ENCODE assay signal across 20 cellular contexts in the genomic region with DNA sequence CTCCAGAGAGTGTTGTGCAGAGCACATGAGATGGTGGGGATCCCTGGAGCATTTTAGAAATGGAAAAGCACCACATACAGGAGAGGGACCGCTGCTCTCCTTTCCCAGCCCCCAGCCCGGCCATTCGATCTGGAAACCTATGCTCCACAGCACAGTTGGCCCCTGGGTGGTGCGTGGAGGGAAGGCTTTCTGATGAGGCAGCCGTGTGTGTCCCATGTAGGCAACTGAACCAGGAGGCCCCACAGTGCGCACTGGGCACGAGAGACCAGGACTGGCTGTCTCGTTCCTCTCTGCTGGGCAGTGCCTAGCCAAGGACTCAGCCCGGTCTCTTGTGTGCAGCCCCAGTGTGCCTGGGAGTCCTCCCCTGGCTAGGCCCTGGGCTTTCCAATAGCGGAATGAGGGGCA. TPM values are rescaled to one million over a fixed set of nuclear protein-coding genes. Genes with fewer than 3 reads are reported as not detected.
A peak's percentile ranks its signal among the peaks of the same experiment; 100 is the strongest.
DNase-seq lines count a peak whose midpoint lies in the region; ATAC-seq and TF ChIP-seq lines count a peak whose summit lies in the region.
"Had no signal": no experiment of that assay in that cellular context is flagged by ENCODE, and none has a peak within 500 bp of the region (broad histone marks: within the 10 kb centered on the region; RNA-seq: fewer than 3 reads in every experiment).

No MANE protein-coding gene starts in this region.

- no peaks in the 10 kb centered on the region for H3K79me2 ChIP-seq in DOHH2 (ENCODE audit: control insufficient read depth, low read length)
- H3K79me2 ChIP-seq: parathyroid adenoma had no signal

- peaks cover 20% of the 10 kb centered on the region for H3K9me1 ChIP-seq in IMR-90 (ENCODE audit: insufficient read depth, low read length)

- H2BK5ac ChIP-seq in IMR-90 (ENCODE audit: low read depth, low read length, poor library complexity, severe bottlenecking) (no peak overlapping the region), neuronal stem cell (ENCODE audit: low read length) (peak overlapping the region; percentile 56)

- H3K9me3 Mint-ChIP-seq in activated naive CD8-positive, alpha-beta T cell treated with anti-CD3 and anti-CD28 coated beads, Interleukin-2, amount 50 U/mL, for 24 hours: no peaks in the 10 kb centered on the region
- H3K9me3 Mint-ChIP-seq in activated CD4-positive, alpha-beta memory T cell treated with anti-CD3 and anti-CD28 coated beads for 36 hours: no peaks in the 10 kb centered on the region
- H3K9me3 Mint-ChIP-seq: activated B cell treated with CpG ODN at 0.5 μM for 24 hours; CD4-positive, CD25-positive, alpha-beta regulatory T cell; T-cell had no signal

- H3F3A ChIP-seq in DOHH2 (ENCODE audit: control insufficient read depth, insufficient read depth): no peaks in the 10 kb centered on the region

- POLR2A ChIA-PET in IMR-90 (lab: Charles Lee; ENCODE audit: unreplicated experiment): no interaction called here
- POLR2A ChIA-PET in activated CD4-positive, alpha-beta memory T cell treated with anti-CD3 and anti-CD28 coated beads for 36 hours (lab: Charles Lee): no interaction called here

- no peaks in the 10 kb centered on the region for H3K79me1 ChIP-seq in IMR-90 (ENCODE audit: low read depth in 1 of 2, low read length in 2 of 2)
- no peaks in the 10 kb centered on the region for H3K79me1 ChIP-seq in neuronal stem cell (ENCODE audit: low read depth, low read length)

- 84% methylated on average over 5 of the region's 10 CpGs; no CpG with 5 or more reads in 1 of the 2 experiments for WGBS in IMR-90 (ENCODE audit: extremely low coverage in 2 of 2, insufficient read length in 1 of 2), 2 experiments
- 67 to 79% methylated on average over 10 of the region's 10 CpGs for WGBS in heart right ventricle, 2 donors
- no CpG with 5 or more reads among the region's 10 CpGs for WGBS in neuronal stem cell (ENCODE audit: extremely low coverage in 2 of 2, insufficient read length in 2 of 2, insufficient replicate concordance in 1 of 2), 2 donors

- H4K91ac ChIP-seq in IMR-90 (ENCODE audit: insufficient read depth, low read depth, low read length) (peak overlapping the region; percentile 68), neuronal stem cell (ENCODE audit: low read depth, low read length, poor library complexity) (no peak overlapping the region)

- H3K23ac ChIP-seq in IMR-90 (ENCODE audit: low read depth, low read length) (no peak overlapping the region), neuronal stem cell (ENCODE audit: low read depth, low read length, poor library complexity) (peak overlapping the region; percentile 86)

- in situ Hi-C loops in IMR-90 (cut with MboI; ENCODE audit: low sequenced_read_pairs): no loop called here

- H4K8ac ChIP-seq in IMR-90 (ENCODE audit: low read depth in 2 of 2, low read length in 2 of 2) (peak overlapping the region in 1 of 2 experiments; percentile 32; a peak in 2 of 4 replicates), neuronal stem cell (ENCODE audit: low read depth, low read length) (peak overlapping the region; percentile 73)

- H3K9me3 ChIP-seq in DOHH2 (ENCODE audit: control insufficient read depth, insufficient read depth, low read length) (no peaks in the 10 kb centered on the region), IMR-90 (ENCODE audit: control insufficient read depth, insufficient read depth, low read length) (no peaks in the 10 kb centered on the region), heart right ventricle (no peaks in the 10 kb centered on the region), neuronal stem cell (replicated peaks in 1 of 2; ENCODE audit: control insufficient read depth in 2 of 2, insufficient read depth in 1 of 2, low read depth in 1 of 2, low read length in 2 of 2) (peaks cover 0 to 1% of the 10 kb centered on the region in 2 donors)
- H3K9me3 ChIP-seq: A549 had no signal

- intact Hi-C loops in IMR-90 (cut with micrococcal nuclease) (no loop called here), heart right ventricle (cut with DNase I) (no loop called here)
- intact Hi-C loops in activated CD4-positive, alpha-beta memory T cell treated with anti-CD3 and anti-CD28 coated beads for 36 hours (cut with micrococcal nuclease): no loop called here

- H4K5ac ChIP-seq in IMR-90 (ENCODE audit: low read depth, low read length): no peak overlapping the region

- H3K27ac Mint-ChIP-seq in activated naive CD8-positive, alpha-beta T cell treated with anti-CD3 and anti-CD28 coated beads, Interleukin-2, amount 50 U/mL, for 24 hours: no peak overlapping the region
- no peak overlapping the region for H3K27ac Mint-ChIP-seq in activated CD4-positive, alpha-beta memory T cell treated with anti-CD3 and anti-CD28 coated beads for 36 hours
- H3K27ac Mint-ChIP-seq: activated B cell treated with CpG ODN at 0.5 μM for 24 hours; activated CD8-positive, alpha-beta memory T cell treated with anti-CD3 and anti-CD28 coated beads, Interleukin-2, amount 10 ng/mL, durations not matched to agents 7 days and 5 days; CD4-positive, CD25-positive, alpha-beta regulatory T cell; T-cell had no signal

- H3K9ac ChIP-seq in IMR-90 (ENCODE audit: low read depth, low read length) (no peak overlapping the region), neuronal stem cell (ENCODE audit: low read depth, low read length, poor library complexity) (no peak overlapping the region)
- H3K9ac ChIP-seq: parathyroid adenoma had no signal

- no peak for TF ChIP-seq POLR2A in IMR-90 (IDR thresholded peaks at IDR 0.05; ENCODE audit: low read depth, low read length)

- H2AFZ ChIP-seq in IMR-90 (replicated peaks; ENCODE audit: low read length, poor library complexity) (peak overlapping the region; percentile 72), neuronal stem cell (ENCODE audit: low read length) (no peak overlapping the region)
- H2AFZ ChIP-seq: parathyroid adenoma had no signal

- peak overlapping the region; percentile 83 for H2AK9ac ChIP-seq in IMR-90 (replicated peaks; ENCODE audit: low read depth, low read length, poor library complexity)

- ATAC-seq in IMR-90 (ENCODE audit: low read depth): no peak
- peak in 6 of 8 donors; percentile 5 to 63 (median 56) for ATAC-seq in heart right ventricle
- ATAC-seq in GM18867 (IDR thresholded peaks at IDR 0.05; ENCODE audit: unreplicated experiment): no peak
- ATAC-seq in activated naive CD8-positive, alpha-beta T cell treated with anti-CD3 and anti-CD28 coated beads, Interleukin-2, amount 50 U/mL, for 24 hours: no peak
- ATAC-seq: activated CD8-positive, alpha-beta memory T cell treated with anti-CD3 and anti-CD28 coated beads, Interleukin-2, amount 10 ng/mL, durations not matched to agents 7 days and 5 days; Panc1; T-cell had no signal

- H3K4ac ChIP-seq in IMR-90 (ENCODE audit: low read depth, low read length) (peak overlapping the region; percentile 84), neuronal stem cell (ENCODE audit: low read length) (no peak overlapping the region)

- no peak overlapping the region for H3K56ac ChIP-seq in IMR-90 (ENCODE audit: extremely low read depth, insufficient read depth, low read length)

- H3K18ac ChIP-seq in IMR-90 (ENCODE audit: low read depth, low read length) (no peak overlapping the region), neuronal stem cell (ENCODE audit: low read length) (peak overlapping the region; percentile 95)

- peak overlapping the region; percentile 90; the same call in 1 of the 2 replicates for H2BK20ac ChIP-seq in IMR-90 (ENCODE audit: low read depth, low read length)

- no peaks in the 10 kb centered on the region for H3K9me2 ChIP-seq in DOHH2 (replicated peaks; ENCODE audit: control insufficient read depth, low read length)

- peaks cover 28% of the 10 kb centered on the region for H3K4me1 ChIP-seq in DOHH2 (ENCODE audit: control insufficient read depth, low read length)
- peaks cover 14% of the 10 kb centered on the region for H3K4me1 ChIP-seq in IMR-90 (ENCODE audit: control insufficient read depth, insufficient read depth, low read length)
- H3K4me1 ChIP-seq in heart right ventricle: peaks cover 0 to 24% (median 9%) of the 10 kb centered on the region in 9 donors
- H3K4me1 ChIP-seq in neuronal stem cell (ENCODE audit: control insufficient read depth in 2 of 2, insufficient read depth in 1 of 2, low read depth in 1 of 2, low read length in 2 of 2): peaks cover 16 to 18% of the 10 kb centered on the region in 2 donors
- H3K4me1 ChIP-seq: parathyroid adenoma had no signal

- no peak for TF ChIP-seq CTCF in DOHH2 (IDR thresholded peaks at IDR 0.05; ENCODE audit: low read depth, low read length, poor library complexity, severe bottlenecking)
- TF ChIP-seq CTCF in IMR-90 (conservative IDR thresholded peaks at IDR 0.05; ENCODE audit: low read depth, low read length): no peak
- no peak for TF ChIP-seq CTCF in heart right ventricle (IDR thresholded peaks at IDR 0.05)

- no peak overlapping the region for H3K4me3 Mint-ChIP-seq in activated naive CD8-positive, alpha-beta T cell treated with anti-CD3 and anti-CD28 coated beads, Interleukin-2, amount 50 U/mL, for 24 hours
- no peak overlapping the region for H3K4me3 Mint-ChIP-seq in activated CD4-positive, alpha-beta memory T cell treated with anti-CD3 and anti-CD28 coated beads for 36 hours
- H3K4me3 Mint-ChIP-seq: activated B cell treated with CpG ODN at 0.5 μM for 24 hours; activated CD8-positive, alpha-beta memory T cell treated with anti-CD3 and anti-CD28 coated beads, Interleukin-2, amount 10 ng/mL, durations not matched to agents 7 days and 5 days; CD4-positive, CD25-positive, alpha-beta regulatory T cell; T-cell had no signal

- H2BK12ac ChIP-seq in neuronal stem cell (ENCODE audit: low read length): no peak overlapping the region

- H3K27ac ChIP-seq in DOHH2 (ENCODE audit: low read depth, low read length) (no peak overlapping the region), IMR-90 (ENCODE audit: insufficient read depth, low read length) (no peak overlapping the region), heart right ventricle (peak overlapping the region in 4 of 10 donors; percentile 34 to 52 (median 40)), neuronal stem cell (replicated peaks; ENCODE audit: low read length) (no peak overlapping the region)
- H3K27ac ChIP-seq: parathyroid adenoma had no signal

- DNase-seq in IMR-90: no peak
- no peak for DNase-seq in heart right ventricle
- DNase-seq in neuronal stem cell (ENCODE audit: low spot score): no peak
- no peak for DNase-seq in activated naive CD8-positive, alpha-beta T cell treated with anti-CD3 and anti-CD28 coated beads, Interleukin-2, amount 50 U/mL, for 24 hours
- no peak for DNase-seq in activated CD4-positive, alpha-beta memory T cell treated with anti-CD3 and anti-CD28 coated beads for 36 hours
- no peak for DNase-seq in NOMO-1 treated with DMSO at 0.1 percent for 48 hours (lab: John Stamatoyannopoulos, UW; ENCODE audit: unreplicated experiment)
- DNase-seq: activated B cell treated with CpG ODN at 0.5 μM for 24 hours; activated CD8-positive, alpha-beta memory T cell treated with anti-CD3 and anti-CD28 coated beads, Interleukin-2, amount 10 ng/mL, durations not matched to agents 7 days and 5 days; activated naive CD4-positive, alpha-beta T cell treated with Interleukin-2 at 50 U/mL for 16 hours; CD4-positive, CD25-positive, alpha-beta regulatory T cell; midbrain; NCI-H2029; NCI-H526 treated with DMSO at 0.1 percent for 48 hours; substantia nigra had no signal

- H3K14ac ChIP-seq in IMR-90 (replicated peaks; ENCODE audit: low read depth, low read length) (peak overlapping the region; percentile 52; the same call in 1 of the 2 replicates), neuronal stem cell (ENCODE audit: low read length) (peak overlapping the region; percentile 78)

- H2AK5ac ChIP-seq in IMR-90 (ENCODE audit: low read depth, low read length) (peak overlapping the region; percentile 83; the same call in 1 of the 2 replicates), neuronal stem cell (ENCODE audit: low read depth, low read length) (peak overlapping the region; percentile 76)

- no peaks in the 10 kb centered on the region for H4K20me1 ChIP-seq in DOHH2 (ENCODE audit: control insufficient read depth, insufficient read depth, low read depth, low read length)
- no peaks in the 10 kb centered on the region for H4K20me1 ChIP-seq in IMR-90 (ENCODE audit: insufficient read depth, low read length)

- H3K27me3 Mint-ChIP-seq in activated naive CD8-positive, alpha-beta T cell treated with anti-CD3 and anti-CD28 coated beads, Interleukin-2, amount 50 U/mL, for 24 hours: peaks cover 5% of the 10 kb centered on the region
- peaks cover 11% of the 10 kb centered on the region for H3K27me3 Mint-ChIP-seq in activated CD4-positive, alpha-beta memory T cell treated with anti-CD3 and anti-CD28 coated beads for 36 hours
- H3K27me3 Mint-ChIP-seq: activated CD8-positive, alpha-beta memory T cell treated with anti-CD3 and anti-CD28 coated beads, Interleukin-2, amount 10 ng/mL, durations not matched to agents 7 days and 5 days had no signal

- CTCF ChIA-PET in IMR-90 (lab: Yijun Ruan, JAX): no interaction called here
- CTCF ChIA-PET in activated CD4-positive, alpha-beta memory T cell treated with anti-CD3 and anti-CD28 coated beads for 36 hours (lab: Charles Lee): no interaction called here

- H3K4me3 ChIP-seq in DOHH2 (ENCODE audit: low read length) (no peak overlapping the region), IMR-90 (ENCODE audit: insufficient read depth, low read depth, low read length) (no peak overlapping the region), heart right ventricle (no peak overlapping the region), neuronal stem cell (ENCODE audit: low read length in 2 of 2) (peak overlapping the region in 1 of 2 donors; percentile 33)
- H3K4me3 ChIP-seq: A549 had no signal

- H2BK15ac ChIP-seq in IMR-90 (ENCODE audit: low read depth, low read length) (no peak overlapping the region; the same call in 2 of the 3 replicates), neuronal stem cell (ENCODE audit: low read length) (peak overlapping the region; percentile 69)

- dilution Hi-C loops in IMR-90 (cut with HindIII; ENCODE audit: low sequenced_read_pairs, unreplicated experiment): no loop called here

- H2BK120ac ChIP-seq in IMR-90 (ENCODE audit: low read depth, low read length) (peak overlapping the region; percentile 90; the same call in 1 of the 2 replicates), neuronal stem cell (ENCODE audit: low read depth, low read length) (no peak overlapping the region)

- H3K36me3 Mint-ChIP-seq in activated naive CD8-positive, alpha-beta T cell treated with anti-CD3 and anti-CD28 coated beads, Interleukin-2, amount 50 U/mL, for 24 hours (ENCODE audit: low read depth): no peaks in the 10 kb centered on the region
- no peaks in the 10 kb centered on the region for H3K36me3 Mint-ChIP-seq in activated CD4-positive, alpha-beta memory T cell treated with anti-CD3 and anti-CD28 coated beads for 36 hours
- H3K36me3 Mint-ChIP-seq: activated CD8-positive, alpha-beta memory T cell treated with anti-CD3 and anti-CD28 coated beads, Interleukin-2, amount 10 ng/mL, durations not matched to agents 7 days and 5 days; CD4-positive, CD25-positive, alpha-beta regulatory T cell; T-cell had no signal

- H3K4me1 Mint-ChIP-seq in activated naive CD8-positive, alpha-beta T cell treated with anti-CD3 and anti-CD28 coated beads, Interleukin-2, amount 50 U/mL, for 24 hours: no peaks in the 10 kb centered on the region
- no peaks in the 10 kb centered on the region for H3K4me1 Mint-ChIP-seq in activated CD4-positive, alpha-beta memory T cell treated with anti-CD3 and anti-CD28 coated beads for 36 hours (ENCODE audit: low read depth)
- H3K4me1 Mint-ChIP-seq: activated CD8-positive, alpha-beta memory T cell treated with anti-CD3 and anti-CD28 coated beads, Interleukin-2, amount 10 ng/mL, durations not matched to agents 7 days and 5 days; CD4-positive, CD25-positive, alpha-beta regulatory T cell; T-cell had no signal

- no peaks in the 10 kb centered on the region for H3K36me3 ChIP-seq in DOHH2 (ENCODE audit: control insufficient read depth, low read length)
- no peaks in the 10 kb centered on the region for H3K36me3 ChIP-seq in IMR-90 (ENCODE audit: control insufficient read depth, insufficient read depth, low read length)
- no peaks in the 10 kb centered on the region for H3K36me3 ChIP-seq in heart right ventricle
- no peaks in the 10 kb centered on the region for H3K36me3 ChIP-seq in neuronal stem cell (replicated peaks in 1 of 2; ENCODE audit: control insufficient read depth in 2 of 2, insufficient read depth in 2 of 2, low read length in 2 of 2)

- H3K4me2 ChIP-seq in DOHH2 (ENCODE audit: low read length) (peak overlapping the region; percentile 16; the same call in 1 of the 2 replicates), IMR-90 (ENCODE audit: low read depth, low read length) (no peak overlapping the region), neuronal stem cell (ENCODE audit: insufficient read depth, low read length, poor library complexity, severe bottlenecking) (no peak overlapping the region)

- TF ChIP-seq RAD21 in IMR-90 (IDR thresholded peaks at IDR 0.05; ENCODE audit: low read length): no peak

- peaks cover 7% of the 10 kb centered on the region for H3K27me3 ChIP-seq in DOHH2 (ENCODE audit: control insufficient read depth, low read length)
- H3K27me3 ChIP-seq in IMR-90 (ENCODE audit: control insufficient read depth, insufficient read depth, low read length): no peaks in the 10 kb centered on the region; the same call in 1 of the 2 replicates
- H3K27me3 ChIP-seq in heart right ventricle: peaks cover 0 to 6% (median 0%) of the 10 kb centered on the region in 7 donors
- no peaks in the 10 kb centered on the region for H3K27me3 ChIP-seq in neuronal stem cell (ENCODE audit: control insufficient read depth in 3 of 3, insufficient read depth in 3 of 3, low read depth in 1 of 3, low read length in 3 of 3)

- BruUV-seq in IMR-90 (replicated peaks; lab: Mats Ljungman, UMichigan): no TSS peak

RNA-seq across cellular contexts. Expression of a gene that starts 39.1 kb away (rescaled TPM):
- total RNA-seq in IMR-90 (2012; rRNA removed) (under 0.01 and 0.28 TPM in 2 replicates), heart right ventricle (10 to 100 TPM in 2 of 10 donors, 1 to 10 TPM in 8; 1.1 to 17.5 (median 2.8) TPM)
- polyA plus RNA-seq in IMR-90 (2012; rRNA removed) (0.07 and 0.19 TPM in 2 replicates), heart right ventricle (1 to 10 TPM in 1 of 2 donors, under 1 TPM in 1; 0.29 to 1.7 TPM)
- 0.02 and 0.08 TPM in 2 replicates for polyA plus RNA-seq in IMR-90 (2012; cell fraction: cytosol; rRNA removed)
- polyA plus RNA-seq in IMR-90 (2012; cell fraction: nucleus; rRNA removed; ENCODE audit: low replicate concordance): 0.23 and 0.29 TPM in 2 replicates
- 2.0 TPM for polyA plus RNA-seq in neuronal stem cell (2013, experiment 1 of 2)
- 2.0 TPM for polyA plus RNA-seq in neuronal stem cell (2013, experiment 2 of 2)
- under 1 TPM; 0.41 to 0.59 TPM for total RNA-seq in activated CD4-positive, alpha-beta memory T cell treated with anti-CD3 and anti-CD28 coated beads for 36 hours

RNA-seq across cellular contexts. Expression of a gene that starts 39.2 kb away (rescaled TPM):
- total RNA-seq in IMR-90 (2012; rRNA removed) (under 0.01 TPM in 1 of 2 replicates, not detected in the other), heart right ventricle (1 to 10 TPM in 3 of 10 donors, under 1 TPM in 5, not detected in 2; 0.16 to 7.7 (median 0.67) TPM)
- polyA plus RNA-seq in IMR-90 (2012; rRNA removed) (0.09 TPM in 1 of 2 replicates, not detected in the other), heart right ventricle (1 to 10 TPM in 1 of 2 donors, under 1 TPM in 1; 0.20 to 2.1 TPM)
- 0.03 TPM in 1 of 2 replicates, not detected in the other for polyA plus RNA-seq in IMR-90 (2012; cell fraction: cytosol; rRNA removed)
- polyA plus RNA-seq in IMR-90 (2012; cell fraction: nucleus; rRNA removed; ENCODE audit: low replicate concordance): 0.12 and 0.25 TPM in 2 replicates
- polyA plus RNA-seq in neuronal stem cell (2013, experiment 1 of 2): 2.6 TPM
- 2.3 TPM for polyA plus RNA-seq in neuronal stem cell (2013, experiment 2 of 2)
- total RNA-seq in activated CD4-positive, alpha-beta memory T cell treated with anti-CD3 and anti-CD28 coated beads for 36 hours: 1 to 10 TPM in 1 of 2 experiments, under 1 TPM in 1; 0.92 to 1.1 TPM

Comparison
In these comparisons a context has a peak if more than half of its experiments do, and no peak if none do; other contexts are left out.
1. ATAC-seq: peak in heart right ventricle (6 of 8); none in IMR-90 (single experiment), GM18867 (single experiment) and activated naive CD8-positive, alpha-beta T cell treated with anti-CD3 and anti-CD28 coated beads, Interleukin-2, amount 50 U/mL, for 24 hours (single experiment).